In genomic region chr19:14053500-14053899, GRCh38 we compare ENCODE assay signal across 20 cellular contexts. TPM values are rescaled to one million over a fixed set of nuclear protein-coding genes. Genes with fewer than 3 reads are reported as not detected.
DNase-seq lines count a peak whose midpoint lies in the region; ATAC-seq and TF ChIP-seq lines count a peak whose summit lies in the region.
"Had no signal": no experiment of that assay in that cellular context is flagged by ENCODE, and none has a peak within 500 bp of the region (broad histone marks: within the 10 kb centered on the region; RNA-seq: fewer than 3 reads in every experiment).

No MANE protein-coding gene starts in this region.

- no peaks in the 10 kb centered on the region for H3K9me3 Mint-ChIP-seq in Calu3 (ENCODE audit: low read depth, unreplicated experiment)
- H3K9me3 Mint-ChIP-seq: T-cell had no signal

- BruUV-seq in Calu3 (replicated peaks; lab: Mats Ljungman, UMichigan), result TSS peak; percentile 92
- TSS peak; percentile 81 for BruUV-seq in PC-9 (replicated peaks; lab: Mats Ljungman, UMichigan)

- no peaks in the 10 kb centered on the region for H3K9me2 ChIP-seq in PC-9 (ENCODE audit: insufficient read depth)

- intact Hi-C loops in Calu3 (cut with micrococcal nuclease; ENCODE audit: unreplicated experiment), result no loop called here
- intact Hi-C loops in PC-9 (cut with micrococcal nuclease; ENCODE audit: unreplicated experiment), result no loop called here

- no peak overlapping the region for H3K27ac ChIP-seq in PC-9
- H3K27ac ChIP-seq: RWPE1 had no signal

- no peak overlapping the region for H3K4me3 ChIP-seq in PC-9
- H3K4me3 ChIP-seq: SK-N-MC had no signal

- H3K4me1 Mint-ChIP-seq in Calu3 (ENCODE audit: low read depth, unreplicated experiment), result no peaks in the 10 kb centered on the region

- peaks cover 28% of the 10 kb centered on the region for H3K36me3 Mint-ChIP-seq in Calu3 (ENCODE audit: insufficient read depth, unreplicated experiment)

- no peak for DNase-seq in Calu3
- no peak for DNase-seq in PC-9
- DNase-seq in NCI-H82 (lab: John Stamatoyannopoulos, UW), result no peak
- no peak for DNase-seq in SKM-1 (lab: John Stamatoyannopoulos, UW; ENCODE audit: unreplicated experiment)
- no peak for DNase-seq in NCI-H2171 treated with DMSO at 0.1 percent for 48 hours (lab: John Stamatoyannopoulos, UW)
- DNase-seq: BE2C, DMS79, MM.1S, NCI-H1092, NCI-H1436, NCI-H187 treated with DMSO at 0.1 percent for 48 hours, NCI-H2107, NCI-H2227 treated with DMSO at 0.1 percent for 48 hours, NCI-H510A, SHP77 treated with DMSO at 0.1 percent for 48 hours, T-cell had no signal

- H3K4me1 ChIP-seq in PC-9 (replicated peaks; ENCODE audit: insufficient read depth), result no peaks in the 10 kb centered on the region
- H3K4me1 ChIP-seq: BE2C had no signal

- no peaks in the 10 kb centered on the region for H3K79me2 ChIP-seq in PC-9 (ENCODE audit: low read depth)

- H2AFZ ChIP-seq in PC-9, result no peak overlapping the region

- ATAC-seq in esophagus mucosa, result peak; percentile 10
- ATAC-seq: T-cell had no signal

- no peaks in the 10 kb centered on the region for H3K27me3 ChIP-seq in PC-9 (ENCODE audit: insufficient read depth, low read depth)
- H3K27me3 ChIP-seq: BE2C had no signal

- POLR2A ChIA-PET in PC-9 (lab: Charles Lee; ENCODE audit: unreplicated experiment), result interaction anchor here (0.6 kb wide), 1 partner anchor 906 kb away, joined by 5 read pairs; no protein-coding TSS in a partner anchor

- H3K27ac Mint-ChIP-seq in Calu3 (ENCODE audit: unreplicated experiment), result no peak overlapping the region

- no peaks in the 10 kb centered on the region for H4K20me1 ChIP-seq in PC-9 (ENCODE audit: insufficient read depth)

- no peaks in the 10 kb centered on the region for H3K9me3 ChIP-seq in PC-9 (ENCODE audit: insufficient read depth, low read depth)
- H3K9me3 ChIP-seq: BE2C had no signal

- no peaks in the 10 kb centered on the region for H3K36me3 ChIP-seq in PC-9 (ENCODE audit: low read depth)
- H3K36me3 ChIP-seq: BE2C had no signal

- no peaks in the 10 kb centered on the region for H3K27me3 Mint-ChIP-seq in Calu3 (ENCODE audit: unreplicated experiment)

- no peaks in the 10 kb centered on the region for H3F3A ChIP-seq in PC-9 (ENCODE audit: insufficient read depth, low read depth)

- no peak overlapping the region for H3K4me2 ChIP-seq in PC-9

- CTCF ChIA-PET in Calu3 (lab: Charles Lee), result interaction anchor here (0.6 kb wide), 1 partner anchor 394 kb away, joined by 4 read pairs; no protein-coding TSS in a partner anchor
- CTCF ChIA-PET in PC-9 (lab: Charles Lee), result interaction anchor here (0.5 to 0.6 kb wide), 2 partner anchors 22 to 203 kb away, joined by 3 read pairs; partner anchors contain the start of gene IL27RA

- H3K4me3 Mint-ChIP-seq in Calu3 (ENCODE audit: low read depth, unreplicated experiment), result no peak overlapping the region
- H3K4me3 Mint-ChIP-seq: T-cell had no signal

- TF ChIP-seq CTCF in Calu3 (IDR thresholded peaks at IDR 0.05; ENCODE audit: unreplicated experiment) (no peak), PC-9 (conservative IDR thresholded peaks at IDR 0.05) (no peak)

RNA-seq across cellular contexts. Expression of gene PALM3, which starts 8.4 kb away (rescaled TPM):
- total RNA-seq in Calu3 (2022), result 21.4 and 27.0 TPM in 2 replicates
- total RNA-seq in PC-9 (2021), result 25.0 and 28.8 TPM in 2 replicates
- total RNA-seq in esophagus mucosa, result 0.08 TPM

RNA-seq across cellular contexts. Expression of gene MISP3, which starts 19.1 kb away (rescaled TPM):
- total RNA-seq in Calu3 (2022), result 4.2 and 5.2 TPM in 2 replicates
- total RNA-seq in PC-9 (2021), result 6.7 and 10.5 TPM in 2 replicates
- total RNA-seq in esophagus mucosa, result 3.4 TPM

RNA-seq across cellular contexts. Expression of gene IL27RA, which starts 21.9 kb away (rescaled TPM):
- total RNA-seq in Calu3 (2022) (7.0 and 7.4 TPM in 2 replicates), PC-9 (2021) (7.8 and 11.9 TPM in 2 replicates), esophagus mucosa (1.2 TPM)

RNA-seq across cellular contexts. Expression of gene RLN3, which starts 25.6 kb away (rescaled TPM):
- total RNA-seq in Calu3 (2022) (not detected in 2 replicates), PC-9 (2021) (not detected in 2 replicates), esophagus mucosa (not detected)
- total RNA-seq: H1, T-cell had no signal

RNA-seq across cellular contexts. Expression of gene C19orf67, which starts 32.1 kb away (rescaled TPM):
- total RNA-seq in Calu3 (2022) (not detected in 2 replicates), PC-9 (2021) (not detected in 2 replicates), esophagus mucosa (0.12 TPM)
- total RNA-seq: H1 had no signal

Comparison
In these comparisons a context has a peak if more than half of its experiments do, and no peak if none do; other contexts are left out.
1. RNA of gene PALM3, which starts 8.4 kb away (total RNA-seq): 25.0 to 28.8 TPM in PC-9 and 21.4 to 27.0 TPM in Calu3; 0.08 TPM in esophagus mucosa (single experiment); every median in the first group is over 10 times any median in the second.